9 cellular contexts compared by ENCODE assay signal in genomic region chr11:67728191-67728590, GRCh38. TPM values are rescaled to one million over a fixed set of nuclear protein-coding genes. Genes with fewer than 3 reads are reported as not detected.
"Had no signal": no experiment of that assay in that cellular context is flagged by ENCODE, and none has a peak within 500 bp of the region (broad histone marks: within the 10 kb centered on the region; RNA-seq: fewer than 3 reads in every experiment).

No MANE protein-coding gene starts in this region.

RNA-seq across cellular contexts. Expression of gene ALDH3B2, which starts 53.8 kb away (rescaled TPM):
- total RNA-seq: activated naive CD4-positive, alpha-beta T cell treated with anti-CD3 and anti-CD28 coated beads, Interleukin-2, amount 50 U/mL, for 72 hours; activated T-helper 17 cell treated with anti-CD3 and anti-CD28 coated beads, Interleukin-2, amount 50 U/mL, for 72 hours; adrenal gland; ascending aorta; dermis microvascular lymphatic vessel endothelial cell; left lobe of liver; natural killer cell; skeletal muscle tissue; T-cell had no signal
